In the genomic region with DNA sequence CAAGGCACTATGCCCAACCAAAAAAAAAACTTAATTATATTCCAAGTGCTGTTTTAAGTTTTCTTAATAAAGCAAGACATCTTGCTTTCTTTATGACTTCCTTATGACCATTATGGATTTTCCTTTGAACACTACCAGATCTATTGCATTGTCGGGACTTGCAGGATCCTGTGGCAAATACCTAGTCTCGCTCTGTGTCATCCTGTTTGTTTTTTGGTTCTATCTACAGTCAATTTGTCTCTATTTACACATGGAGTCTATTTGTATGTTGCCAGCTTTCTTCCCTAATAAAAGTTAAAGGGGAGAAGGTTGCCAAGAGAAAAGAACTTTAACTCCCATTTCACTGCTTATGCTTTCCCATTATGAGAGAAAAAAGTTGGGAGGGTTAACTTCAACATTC, we compare ENCODE assay signal across 21 cellular contexts. TPM values are rescaled to one million over a fixed set of nuclear protein-coding genes. Genes with fewer than 3 reads are reported as not detected.
DNase-seq lines count a peak whose midpoint lies in the region; ATAC-seq and TF ChIP-seq lines count a peak whose summit lies in the region.
"Had no signal": no experiment of that assay in that cellular context is flagged by ENCODE, and none has a peak within 500 bp of the region (broad histone marks: within the 10 kb centered on the region; RNA-seq: fewer than 3 reads in every experiment).

No MANE protein-coding gene starts in this region.

- H3K9me3 ChIP-seq in T-helper 17 cell (ENCODE audit: control insufficient read depth, low read length, poor library complexity, severe bottlenecking) (no peaks in the 10 kb centered on the region), adrenal gland (replicated peaks in 1 of 3) (no peaks in the 10 kb centered on the region)
- H3K9me3 ChIP-seq: BLaER1 treated with 17β-estradiol and CSF1 and Interleukin-3, amounts not matched to agents 10 nM and 100 nM; tibial artery had no signal

- peaks cover 0 to 41% of the 10 kb centered on the region in 2 donors for H3K36me3 ChIP-seq in adrenal gland (replicated peaks in 1 of 2)

- no peak overlapping the region for H3K4me3 ChIP-seq in adrenal gland
- H3K4me3 ChIP-seq: BLaER1 treated with 17β-estradiol and CSF1 and Interleukin-3, amounts not matched to agents 10 nM and 100 nM; tibial artery had no signal

- H3K4me3 Mint-ChIP-seq in T-helper 17 cell, result no peak overlapping the region
- no peak overlapping the region for H3K4me3 Mint-ChIP-seq in central memory CD8-positive, alpha-beta T cell
- H3K4me3 Mint-ChIP-seq: nephron had no signal

- H3K27me3 ChIP-seq in adrenal gland, result no peaks in the 10 kb centered on the region
- H3K27me3 ChIP-seq: BLaER1 treated with 17β-estradiol and CSF1 and Interleukin-3, amounts not matched to agents 10 nM and 100 nM; brain microvascular endothelial cell; tibial artery had no signal

- no peak for ATAC-seq in T-helper 17 cell
- ATAC-seq in central memory CD8-positive, alpha-beta T cell (replicated peaks; ENCODE audit: extremely low read depth, poor library complexity, severe bottlenecking), result no peak
- ATAC-seq in HG02763 (IDR thresholded peaks at IDR 0.05; ENCODE audit: unreplicated experiment), result no peak

- peaks cover 31% of the 10 kb centered on the region for H3K4me1 Mint-ChIP-seq in T-helper 17 cell
- H3K4me1 Mint-ChIP-seq in central memory CD8-positive, alpha-beta T cell, result peaks cover 29% of the 10 kb centered on the region

- H3K36me3 Mint-ChIP-seq in T-helper 17 cell (ENCODE audit: low read depth), result peaks cover 11% of the 10 kb centered on the region
- H3K36me3 Mint-ChIP-seq in central memory CD8-positive, alpha-beta T cell (ENCODE audit: insufficient read depth), result peaks cover 62% of the 10 kb centered on the region

- H3K9me3 Mint-ChIP-seq in central memory CD8-positive, alpha-beta T cell, result no peaks in the 10 kb centered on the region
- H3K9me3 Mint-ChIP-seq: nephron had no signal

- peaks cover 9 to 10% of the 10 kb centered on the region in 2 donors for H3K4me1 ChIP-seq in adrenal gland (replicated peaks in 1 of 2)

- H3K27me3 Mint-ChIP-seq in T-helper 17 cell, result no peaks in the 10 kb centered on the region
- no peaks in the 10 kb centered on the region for H3K27me3 Mint-ChIP-seq in central memory CD8-positive, alpha-beta T cell

- DNase-seq in T-helper 17 cell (no peak), cortex of kidney (lab: John Stamatoyannopoulos, UW) (no peak), adrenal gland (no peak)
- DNase-seq in central memory CD8-positive, alpha-beta T cell (ENCODE audit: low spot score in 2 of 2), result no peak
- DNase-seq: activated gamma-delta T cell treated with Interleukin-2 at 50 U/mL for 16 hours; amygdala; brain microvascular endothelial cell; Calu3; DND-41; NCI-H1092 treated with DMSO at 0.1 percent for 48 hours; NCI-H187; NCI-H2171; NCI-H510A; SIG-M5; stimulated activated CD4-positive, alpha-beta T cell treated with anti-CD3 and anti-CD28 coated beads, Interleukin-4, amount 100 ng/mL, for 1 hour; tibial artery had no signal

- TF ChIP-seq POLR2A in adrenal gland (IDR thresholded peaks at IDR 0.05), result no peak

- 0 out of 2 replicates have a peak overlapping the region, but pooled peaks have one; percentile 9 for H3K27ac ChIP-seq in 22Rv1
- H3K27ac ChIP-seq in C4-2B, result peak overlapping the region; percentile 86
- no peak overlapping the region for H3K27ac ChIP-seq in adrenal gland
- H3K27ac ChIP-seq: BLaER1 treated with 17β-estradiol and CSF1 and Interleukin-3, amounts not matched to agents 10 nM and 100 nM; brain microvascular endothelial cell; tibial artery had no signal

- TF ChIP-seq CTCF in 22Rv1 (IDR thresholded peaks at IDR 0.05) (no peak), C4-2B (conservative IDR thresholded peaks at IDR 0.05) (no peak), adrenal gland (IDR thresholded peaks at IDR 0.05) (no peak)

- H3K27ac Mint-ChIP-seq in T-helper 17 cell, result peak overlapping the region; percentile 69
- peak overlapping the region; percentile 13 for H3K27ac Mint-ChIP-seq in central memory CD8-positive, alpha-beta T cell (ENCODE audit: low read depth)
- H3K27ac Mint-ChIP-seq: nephron had no signal

- WGBS in adrenal gland, 4 donors, result 75 to 97% (median 85%) methylated on average over 2 of the region's 2 CpGs

- intact Hi-C loops in adrenal gland (cut with DNase I), result loop anchor here (10.0 kb wide), 2 partner anchors 95 to 845 kb away; no protein-coding TSS in a partner anchor

RNA-seq across cellular contexts. Expression of gene HINT1, which starts 4.9 kb away (rescaled TPM):
- total RNA-seq in T-helper 17 cell (100 to 1,000 TPM; 236 to 264 TPM), adrenal gland (100 to 1,000 TPM in 7 of 8 donors, 10 to 100 TPM in 1; 94.2 to 253 (median 184) TPM)
- 100 to 1,000 TPM; 109 to 227 (median 138) TPM for polyA plus RNA-seq in adrenal gland

RNA-seq across cellular contexts. Expression of gene LYRM7, which starts 10.6 kb away (rescaled TPM):
- total RNA-seq in T-helper 17 cell, result 1 to 10 TPM; 8.1 to 9.7 TPM
- total RNA-seq in adrenal gland, result 10 to 100 TPM in 5 of 8 donors, 1 to 10 TPM in 3; 3.0 to 14.5 (median 10.6) TPM
- polyA plus RNA-seq in adrenal gland, result 10 to 100 TPM in 1 of 3 donors, 1 to 10 TPM in 2; 2.0 to 14.5 (median 3.1) TPM

Comparison
In these comparisons a context has a peak if more than half of its experiments do, and no peak if none do; other contexts are left out.
1. H3K27ac ChIP-seq: peak in 22Rv1 (single experiment) and C4-2B (single experiment); none in adrenal gland (0 of 5).